ENCODE assay signal across 23 cellular contexts in the genomic region with DNA sequence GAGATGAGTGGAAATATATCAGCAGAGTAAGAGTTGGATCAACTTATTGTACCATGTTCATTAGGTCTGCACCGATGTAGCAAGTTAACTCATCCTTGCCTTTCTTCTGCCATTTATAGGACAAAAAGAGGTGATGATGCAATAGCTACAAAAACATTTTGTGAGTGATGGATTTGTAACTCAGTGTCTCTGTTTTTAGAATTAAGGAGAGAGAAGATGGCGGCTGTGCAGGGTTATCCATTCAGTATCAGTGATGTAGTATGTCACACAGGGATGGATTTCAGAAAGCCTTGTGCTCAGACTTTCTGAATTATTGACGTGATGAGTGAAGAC.
DNase-seq lines count a peak whose midpoint lies in the region; ATAC-seq and TF ChIP-seq lines count a peak whose summit lies in the region.
"Had no signal": no experiment of that assay in that cellular context is flagged by ENCODE, and none has a peak within 500 bp of the region (broad histone marks: within the 10 kb centered on the region; RNA-seq: fewer than 3 reads in every experiment).

No MANE protein-coding gene starts in this region.

- H3K9me3 ChIP-seq in left ventricle myocardium inferior (replicated peaks) = no peaks in the 10 kb centered on the region
- H3K9me3 ChIP-seq in heart right ventricle = no peaks in the 10 kb centered on the region
- H3K9me3 ChIP-seq in lower lobe of right lung = no peaks in the 10 kb centered on the region
- no peaks in the 10 kb centered on the region for H3K9me3 ChIP-seq in ascending aorta
- H3K9me3 ChIP-seq: BLaER1, esophagus muscularis mucosa, gastrocnemius medialis, transverse colon had no signal

- WGBS in heart right ventricle, 2 donors = 63 to 66% methylated on average over 3 of the region's 3 CpGs

- H3K27ac ChIP-seq in left ventricle myocardium inferior (replicated peaks) (peak overlapping the region; percentile 61), heart right ventricle (peak overlapping the region in 5 of 10 donors; percentile 2 to 55 (median 28)), lower lobe of right lung (peak overlapping the region; percentile 41), ascending aorta (no peak overlapping the region)
- H3K27ac ChIP-seq: BLaER1, brain microvascular endothelial cell, esophagus muscularis mucosa, gastrocnemius medialis, transverse colon had no signal

- H3K36me3 ChIP-seq in left ventricle myocardium inferior (peaks cover 38% of the 10 kb centered on the region), heart right ventricle (peaks cover 0 to 28% (median 8%) of the 10 kb centered on the region in 9 donors), lower lobe of right lung (peaks cover 14% of the 10 kb centered on the region), ascending aorta (peaks cover 11 to 37% of the 10 kb centered on the region in 2 donors)
- H3K36me3 ChIP-seq: BLaER1 had no signal

- CTCF ChIA-PET in Calu3 (lab: Charles Lee) = interaction anchor here (0.8 kb wide), 1 partner anchor 13 kb away, joined by 3 read pairs; no protein-coding TSS in a partner anchor

- no TSS peak for BruUV-seq in Calu3 (replicated peaks; lab: Mats Ljungman, UMichigan)

- H3K27me3 ChIP-seq in left ventricle myocardium inferior (ENCODE audit: low read depth) = no peaks in the 10 kb centered on the region
- no peaks in the 10 kb centered on the region for H3K27me3 ChIP-seq in heart right ventricle
- no peaks in the 10 kb centered on the region for H3K27me3 ChIP-seq in lower lobe of right lung (ENCODE audit: low read depth)
- no peaks in the 10 kb centered on the region for H3K27me3 ChIP-seq in ascending aorta
- H3K27me3 ChIP-seq: BLaER1, brain microvascular endothelial cell, esophagus muscularis mucosa, gastrocnemius medialis, transverse colon had no signal

- H3K9me3 Mint-ChIP-seq in chondrocyte (ENCODE audit: low read depth) = no peaks in the 10 kb centered on the region
- no peaks in the 10 kb centered on the region for H3K9me3 Mint-ChIP-seq in Calu3 (ENCODE audit: low read depth, unreplicated experiment)

- no peak overlapping the region for H3K4me3 ChIP-seq in left ventricle myocardium inferior
- H3K4me3 ChIP-seq in heart right ventricle = no peak overlapping the region
- H3K4me3 ChIP-seq in lower lobe of right lung = no peak overlapping the region
- no peak overlapping the region for H3K4me3 ChIP-seq in ascending aorta
- H3K4me3 ChIP-seq: BLaER1, esophagus muscularis mucosa, gastrocnemius medialis, transverse colon had no signal

- peaks cover 51% of the 10 kb centered on the region for H3K4me1 Mint-ChIP-seq in chondrocyte (ENCODE audit: low read depth)
- peaks cover 6% of the 10 kb centered on the region for H3K4me1 Mint-ChIP-seq in Calu3 (ENCODE audit: low read depth, unreplicated experiment)

- ATAC-seq in heart right ventricle (no peak), lower lobe of right lung (no peak), GM21528 (IDR thresholded peaks at IDR 0.05; ENCODE audit: low FRiP score, unreplicated experiment) (no peak), GM18511 (IDR thresholded peaks at IDR 0.05; ENCODE audit: unreplicated experiment) (no peak)
- ATAC-seq: activated CD8-positive, alpha-beta T cell treated with anti-CD3 and anti-CD28 coated beads, Interleukin-2, amount 10 ng/mL, durations not matched to agents 7 days and 5 days; gastrocnemius medialis; HCT116 had no signal

- H3K4me1 ChIP-seq in left ventricle myocardium inferior (peaks cover 22% of the 10 kb centered on the region), heart right ventricle (peaks cover 0 to 22% (median 14%) of the 10 kb centered on the region in 9 donors), lower lobe of right lung (peaks cover 8% of the 10 kb centered on the region), ascending aorta (no peaks in the 10 kb centered on the region)
- H3K4me1 ChIP-seq: BLaER1, gastrocnemius medialis had no signal

- DNase-seq in left ventricle myocardium inferior (no peak), heart right ventricle (no peak), chondrocyte (ENCODE audit: low spot score) (no peak), lower lobe of right lung (no peak), Calu3 (no peak), ascending aorta (ENCODE audit: low spot score in 2 of 2) (no peak)
- DNase-seq: activated CD4-positive, alpha-beta T cell treated with anti-CD3 and anti-CD28 coated beads for 1 hour; activated CD8-positive, alpha-beta T cell treated with anti-CD3 and anti-CD28 coated beads, Interleukin-2, amount 10 ng/mL, durations not matched to agents 7 days and 5 days; activated gamma-delta T cell; activated T-cell treated with anti-CD3 and anti-CD28 coated beads for 4 hours; brain microvascular endothelial cell; effector CD4-positive, alpha-beta T cell; gastrocnemius medialis; hypothalamus; NCI-H1436 treated with DMSO at 0.1 percent for 48 hours; nucleus accumbens; SHP77 treated with DMSO at 0.1 percent for 48 hours; transverse colon had no signal

- intact Hi-C loops in left ventricle myocardium inferior (cut with micrococcal nuclease) (no loop called here), heart right ventricle (cut with DNase I) (no loop called here), lower lobe of right lung (cut with DNase I) (no loop called here), Calu3 (cut with micrococcal nuclease; ENCODE audit: unreplicated experiment) (no loop called here), ascending aorta (cut with DNase I) (no loop called here)

- TF ChIP-seq CTCF in left ventricle myocardium inferior (IDR thresholded peaks at IDR 0.05; ENCODE audit: borderline replicate concordance) (no peak), heart right ventricle (IDR thresholded peaks at IDR 0.05) (no peak), chondrocyte (IDR thresholded peaks at IDR 0.05) (no peak), lower lobe of right lung (IDR thresholded peaks at IDR 0.05) (no peak), Calu3 (IDR thresholded peaks at IDR 0.05; ENCODE audit: unreplicated experiment) (no peak), ascending aorta (IDR thresholded peaks at IDR 0.05) (no peak)

- H3K27me3 Mint-ChIP-seq in chondrocyte (ENCODE audit: low read depth) (no peaks in the 10 kb centered on the region), Calu3 (ENCODE audit: unreplicated experiment) (no peaks in the 10 kb centered on the region)

- peaks cover 27% of the 10 kb centered on the region for H3K36me3 Mint-ChIP-seq in chondrocyte (ENCODE audit: low read depth)
- peaks cover 6% of the 10 kb centered on the region for H3K36me3 Mint-ChIP-seq in Calu3 (ENCODE audit: insufficient read depth, unreplicated experiment)

- H3K4me3 Mint-ChIP-seq in chondrocyte (ENCODE audit: unreplicated experiment) (no peak overlapping the region), Calu3 (ENCODE audit: low read depth, unreplicated experiment) (no peak overlapping the region)
- H3K4me3 Mint-ChIP-seq: activated CD8-positive, alpha-beta T cell treated with anti-CD3 and anti-CD28 coated beads, Interleukin-2, amount 10 ng/mL, durations not matched to agents 7 days and 5 days had no signal

- H3K27ac Mint-ChIP-seq in chondrocyte (ENCODE audit: unreplicated experiment) (peak overlapping the region; percentile 7), Calu3 (ENCODE audit: unreplicated experiment) (no peak overlapping the region)
- H3K27ac Mint-ChIP-seq: activated CD8-positive, alpha-beta T cell treated with anti-CD3 and anti-CD28 coated beads, Interleukin-2, amount 10 ng/mL, durations not matched to agents 7 days and 5 days had no signal

Comparison
In these comparisons a context has a peak if more than half of its experiments do, and no peak if none do; other contexts are left out.
1. H3K27ac ChIP-seq: peak in left ventricle myocardium inferior (single experiment) and lower lobe of right lung (single experiment); none in ascending aorta (0 of 2).